16 cellular contexts compared by ENCODE assay signal in genomic region chr3:174016186-174016585, GRCh38.
DNase-seq lines count a peak whose midpoint lies in the region; TF ChIP-seq lines count a peak whose summit lies in the region.
"Had no signal": no experiment of that assay in that cellular context is flagged by ENCODE, and none has a peak within 500 bp of the region (broad histone marks: within the 10 kb centered on the region; RNA-seq: fewer than 3 reads in every experiment).

No MANE protein-coding gene starts in this region.

- TF ChIP-seq EP300 in suprapubic skin (IDR thresholded peaks at IDR 0.05), result no peak

- no peak overlapping the region for H3K4me3 ChIP-seq in AG10803 (ENCODE audit: low read length)
- no peak overlapping the region for H3K4me3 ChIP-seq in MG63
- H3K4me3 ChIP-seq in mammary epithelial cell (replicated peaks in 1 of 3; ENCODE audit: insufficient read depth in 1 of 3, low read depth in 2 of 3, low read length in 3 of 3), result no peak overlapping the region
- no peak overlapping the region for H3K4me3 ChIP-seq in suprapubic skin
- no peak overlapping the region for H3K4me3 ChIP-seq in endodermal cell (ENCODE audit: low read length)
- H3K4me3 ChIP-seq: gastroesophageal sphincter had no signal

- 42% methylated on average over 4 of the region's 4 CpGs for WGBS in mammary epithelial cell (ENCODE audit: low coverage, missing lambda C conversion rate)
- WGBS in suprapubic skin, result 91% methylated on average over 4 of the region's 4 CpGs
- 38 to 81% methylated on average over 1 to 4 of the region's 4 CpGs for WGBS in endodermal cell (ENCODE audit: insufficient coverage in 1 of 2, insufficient read length in 1 of 2), 2 experiments

- H3K27me3 ChIP-seq in MG63 (no peaks in the 10 kb centered on the region), mammary epithelial cell (ENCODE audit: insufficient read depth, low read length) (no peaks in the 10 kb centered on the region), suprapubic skin (no peaks in the 10 kb centered on the region), endodermal cell (ENCODE audit: control insufficient read depth, insufficient read depth, low read length, poor library complexity, severe bottlenecking) (no peaks in the 10 kb centered on the region)
- H3K27me3 ChIP-seq: gastroesophageal sphincter had no signal

- DNase-seq in AG10803 (ENCODE audit: low read depth) (peak; percentile 64), MG63 (peak; percentile 56), mammary epithelial cell (peak; percentile 64), hepatic stellate cell (ENCODE audit: low spot score) (peak; percentile 12), suprapubic skin (ENCODE audit: low spot score in 2 of 2) (no peak), SHP77 treated with DMSO at 0.1 percent for 48 hours (lab: John Stamatoyannopoulos, UW) (no peak), NCI-H1694 (lab: John Stamatoyannopoulos, UW) (no peak), endodermal cell (no peak)
- DNase-seq: activated CD8-positive, alpha-beta memory T cell treated with anti-CD3 and anti-CD28 coated beads, Interleukin-2, amount 50 U/mL, for 48 hours; activated naive CD8-positive, alpha-beta T cell treated with anti-CD3 and anti-CD28 coated beads for 36 hours; cortex of kidney; DMS53; NCI-H1048 had no signal

- H3K36me3 Mint-ChIP-seq in endodermal cell (ENCODE audit: low read depth), result peaks cover 7% of the 10 kb centered on the region
- H3K36me3 Mint-ChIP-seq: activated naive CD8-positive, alpha-beta T cell treated with anti-CD3 and anti-CD28 coated beads for 36 hours had no signal

- intact Hi-C loops in mammary epithelial cell (cut with micrococcal nuclease), result no loop called here

- no peaks in the 10 kb centered on the region for H3K27me3 Mint-ChIP-seq in endodermal cell (ENCODE audit: insufficient read depth)
- H3K27me3 Mint-ChIP-seq: activated naive CD8-positive, alpha-beta T cell treated with anti-CD3 and anti-CD28 coated beads for 36 hours; B cell had no signal

- BruUV-seq in mammary epithelial cell (replicated peaks; lab: Mats Ljungman, UMichigan), result no TSS peak

- H3K9ac ChIP-seq in mammary epithelial cell (ENCODE audit: insufficient read depth, low read length), result no peak overlapping the region
- H3K9ac ChIP-seq in endodermal cell (ENCODE audit: extremely low read depth, low read length, poor library complexity, severe bottlenecking), result no peak overlapping the region

- no peaks in the 10 kb centered on the region for H3K4me1 Mint-ChIP-seq in endodermal cell
- H3K4me1 Mint-ChIP-seq: activated naive CD8-positive, alpha-beta T cell treated with anti-CD3 and anti-CD28 coated beads for 36 hours; B cell had no signal

- no peaks in the 10 kb centered on the region for H4K20me1 ChIP-seq in mammary epithelial cell (ENCODE audit: insufficient read depth, low read length)

- no peak overlapping the region for H3K4me2 ChIP-seq in mammary epithelial cell (ENCODE audit: insufficient read depth, low read depth, low read length)

- no peak overlapping the region for H3K4me3 Mint-ChIP-seq in endodermal cell
- H3K4me3 Mint-ChIP-seq: activated naive CD8-positive, alpha-beta T cell treated with anti-CD3 and anti-CD28 coated beads for 36 hours; B cell; mesothelial cell of epicardium had no signal

- no peak overlapping the region for H2AFZ ChIP-seq in mammary epithelial cell (ENCODE audit: low read depth, low read length)

- peaks cover 17% of the 10 kb centered on the region for H3K9me3 Mint-ChIP-seq in endodermal cell
- H3K9me3 Mint-ChIP-seq: activated naive CD8-positive, alpha-beta T cell treated with anti-CD3 and anti-CD28 coated beads for 36 hours had no signal

- no peak for TF ChIP-seq POLR2A in suprapubic skin (IDR thresholded peaks at IDR 0.05)

- H3K27ac Mint-ChIP-seq in endodermal cell, result no peak overlapping the region
- H3K27ac Mint-ChIP-seq: activated naive CD8-positive, alpha-beta T cell treated with anti-CD3 and anti-CD28 coated beads for 36 hours; B cell; mesothelial cell of epicardium had no signal

- TF ChIP-seq CTCF in AG10803 (conservative IDR thresholded peaks at IDR 0.05; ENCODE audit: low read length), result no peak
- no peak for TF ChIP-seq CTCF in mammary epithelial cell (conservative IDR thresholded peaks at IDR 0.05 in 1 of 2, IDR thresholded peaks at IDR 0.05 in 1 of 2; ENCODE audit: extremely low read depth in 1 of 2, insufficient read depth in 1 of 2, low read depth in 1 of 2, low read length in 2 of 2)
- TF ChIP-seq CTCF in suprapubic skin (IDR thresholded peaks at IDR 0.05), result no peak
- TF ChIP-seq CTCF in endodermal cell (conservative IDR thresholded peaks at IDR 0.05), result no peak

- H3K4me1 ChIP-seq in mammary epithelial cell (ENCODE audit: insufficient read depth, low read length) (no peaks in the 10 kb centered on the region), suprapubic skin (no peaks in the 10 kb centered on the region), endodermal cell (ENCODE audit: control insufficient read depth, insufficient read depth, low read length) (no peaks in the 10 kb centered on the region)
- H3K4me1 ChIP-seq: gastroesophageal sphincter had no signal

- in situ Hi-C loops in mammary epithelial cell (cut with MboI; ENCODE audit: low sequenced_read_pairs in 2 of 2), result no loop called here

- H3K27ac ChIP-seq in mammary epithelial cell (ENCODE audit: insufficient read depth, low read depth, low read length) (no peak overlapping the region), suprapubic skin (no peak overlapping the region), endodermal cell (ENCODE audit: low read depth, low read length) (no peak overlapping the region)
- H3K27ac ChIP-seq: gastroesophageal sphincter had no signal

- H3K9me3 ChIP-seq in MG63, result peaks cover 2% of the 10 kb centered on the region; the same call in 1 of the 2 replicates
- H3K9me3 ChIP-seq in mammary epithelial cell (replicated peaks; ENCODE audit: insufficient read depth, low read length), result no peaks in the 10 kb centered on the region
- no peaks in the 10 kb centered on the region for H3K9me3 ChIP-seq in suprapubic skin
- peaks cover 3% of the 10 kb centered on the region for H3K9me3 ChIP-seq in endodermal cell (ENCODE audit: control insufficient read depth, low read length)
- H3K9me3 ChIP-seq: gastroesophageal sphincter had no signal

- H3K36me3 ChIP-seq in MG63 (no peaks in the 10 kb centered on the region), mammary epithelial cell (ENCODE audit: insufficient read depth, low read length) (no peaks in the 10 kb centered on the region), suprapubic skin (no peaks in the 10 kb centered on the region), endodermal cell (ENCODE audit: control insufficient read depth, insufficient read depth, low read length) (no peaks in the 10 kb centered on the region)
- H3K36me3 ChIP-seq: gastroesophageal sphincter had no signal

- no peaks in the 10 kb centered on the region for H3K79me2 ChIP-seq in mammary epithelial cell (ENCODE audit: insufficient read depth, low read length)

- CTCF ChIA-PET in mammary epithelial cell (lab: Charles Lee; ENCODE audit: low non-redundant PET), result no interaction called here

- dilution Hi-C loops in mammary epithelial cell (cut with HindIII; ENCODE audit: low sequenced_read_pairs), result no loop called here

Comparison
In these comparisons a context has a peak if more than half of its experiments do, and no peak if none do; other contexts are left out.
1. DNase-seq: peak in AG10803 (single experiment), MG63 (single experiment), mammary epithelial cell (single experiment) and hepatic stellate cell (single experiment); none in suprapubic skin (0 of 2), SHP77 treated with DMSO at 0.1 percent for 48 hours (single experiment), NCI-H1694 (single experiment) and endodermal cell (single experiment).